Comparison of ENCODE assay signal across 8 cellular contexts in the genomic region with DNA sequence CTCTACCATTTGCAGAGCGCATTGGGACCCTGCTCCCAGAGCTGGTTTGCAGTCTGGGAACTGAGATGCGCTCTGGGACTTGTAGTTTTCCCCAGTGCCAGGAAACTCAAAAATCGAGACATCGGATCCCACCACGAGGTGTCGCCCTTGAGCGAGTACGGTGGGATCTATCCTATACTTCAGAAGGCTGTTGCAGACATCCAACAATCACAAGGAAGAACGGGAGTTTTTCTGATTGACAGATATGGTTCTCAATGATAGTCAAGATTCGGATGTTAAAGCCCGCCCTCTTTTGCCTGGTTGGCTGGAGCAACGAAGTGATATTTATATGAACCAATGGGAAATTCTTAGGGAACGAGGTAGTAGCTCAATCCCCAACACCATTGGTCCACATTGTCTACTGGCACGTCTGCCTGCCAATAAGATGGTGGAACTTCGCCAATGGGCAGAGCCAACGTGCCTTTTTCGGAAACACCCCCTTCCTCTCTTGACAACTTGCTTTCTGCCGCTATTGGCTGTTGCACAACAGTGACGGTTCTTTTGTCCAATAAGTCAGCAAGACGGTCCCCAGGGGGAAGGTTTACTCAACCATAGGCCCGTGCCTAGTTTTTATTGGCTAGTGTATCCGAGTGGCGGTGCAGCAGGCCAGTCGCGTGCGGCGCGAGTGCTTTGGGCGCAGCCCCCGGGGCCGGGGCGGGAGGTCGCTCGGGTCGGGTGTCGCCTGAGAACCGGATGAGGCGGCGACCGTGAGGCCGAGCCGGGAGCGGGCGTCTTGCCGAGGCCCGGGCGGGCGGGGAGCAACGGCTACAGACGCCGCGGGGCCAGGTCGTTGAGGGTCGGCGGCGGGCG. TPM values are rescaled to one million over a fixed set of nuclear protein-coding genes. Genes with fewer than 3 reads are reported as not detected.
DNase-seq lines count a peak whose midpoint lies in the region; ATAC-seq and TF ChIP-seq lines count a peak whose summit lies in the region.

DNM2 (plus strand) TSS at position 724 of the 849 bp plus-strand sequence. CDS start 164 bp downstream, outside the sequence.

- H3K4me2 ChIP-seq in OCI-LY1 (ENCODE audit: low read length) = peak within 1 kb of the TSS; percentile 98

- no peaks in the 10 kb centered on the region for H3K9me2 ChIP-seq in OCI-LY1 (ENCODE audit: low read depth, low read length)

- DNase-seq in D341Med (ENCODE audit: low spot score) = peak; percentile 98
- DNase-seq in activated CD8-positive, alpha-beta memory T cell treated with anti-CD3 and anti-CD28 coated beads, Interleukin-2, amount 50 U/mL, for 48 hours = peak; percentile 99
- peak; percentile 98 for DNase-seq in endothelial cell (ENCODE audit: low spot score)
- peak; percentile 100 for DNase-seq in midbrain (lab: John Stamatoyannopoulos, UW)
- DNase-seq in stimulated activated CD8-positive, alpha-beta memory T cell treated with anti-CD3 and anti-CD28 coated beads, Interleukin-2, amount 100 ng/mL, for 48 hours (ENCODE audit: low read depth in 2 of 2) = peak; percentile 93 to 97

- H3K9ac ChIP-seq in HUES64 (ENCODE audit: low read depth, low read length) = peak within 1 kb of the TSS; percentile 89
- peak within 1 kb of the TSS; percentile 90 for H3K9ac ChIP-seq in OCI-LY1 (ENCODE audit: low read length)

- H3K36me3 ChIP-seq in HUES64 (ENCODE audit: insufficient read depth, low read length) (peaks cover 19% of the 10 kb centered on the region), OCI-LY1 (ENCODE audit: insufficient read depth, low read length) (peaks cover 20% of the 10 kb centered on the region; the same call in 1 of the 2 replicates)

- H3K27me3 Mint-ChIP-seq in endothelial cell (ENCODE audit: unreplicated experiment) = peaks cover 7% of the 10 kb centered on the region

- H3K4me3 ChIP-seq in HUES64 (ENCODE audit: low read length) (peak within 1 kb of the TSS; percentile 90), OCI-LY1 (ENCODE audit: low read depth, low read length, poor library complexity, severe bottlenecking) (peak within 1 kb of the TSS; percentile 88)

- H3K4me1 ChIP-seq in HUES64 (ENCODE audit: insufficient read depth, low read length) (0 out of 2 replicates have a peak, but pooled peaks cover 7% of the 10 kb centered on the region), OCI-LY1 (ENCODE audit: insufficient read depth, low read length, severe bottlenecking) (peaks cover 26% of the 10 kb centered on the region)

- under 1% methylated on average over 57 of the region's 57 CpGs for WGBS in HUES64

- H3K27ac Mint-ChIP-seq in endothelial cell (ENCODE audit: unreplicated experiment) = peak within 1 kb of the TSS; percentile 93

- peaks cover 8% of the 10 kb centered on the region for H3K36me3 Mint-ChIP-seq in endothelial cell (ENCODE audit: low read depth, unreplicated experiment)

- peak; percentile 83 for ATAC-seq in GM21423 (IDR thresholded peaks at IDR 0.05; ENCODE audit: unreplicated experiment)

- H3K9me3 ChIP-seq in HUES64 (ENCODE audit: insufficient read depth, low read depth, low read length) (no peaks in the 10 kb centered on the region), OCI-LY1 (ENCODE audit: low read length) (no peaks in the 10 kb centered on the region)

- peaks cover 43% of the 10 kb centered on the region for H3K79me2 ChIP-seq in OCI-LY1 (ENCODE audit: insufficient read depth, low read length)

- peaks cover 8% of the 10 kb centered on the region for H3K4me1 Mint-ChIP-seq in endothelial cell (ENCODE audit: unreplicated experiment)

- TF ChIP-seq CTCF in OCI-LY1 (IDR thresholded peaks at IDR 0.05; ENCODE audit: low read length) = peak; percentile 78
- peak; percentile 82 for TF ChIP-seq CTCF in endothelial cell (IDR thresholded peaks at IDR 0.05; ENCODE audit: unreplicated experiment)

- H3K27me3 ChIP-seq in HUES64 (ENCODE audit: insufficient read depth, low read length) (no peaks in the 10 kb centered on the region), OCI-LY1 (ENCODE audit: insufficient read depth, low read length) (no peaks in the 10 kb centered on the region)

- H2AFZ ChIP-seq in OCI-LY1 (ENCODE audit: low read length) = peak within 1 kb of the TSS; percentile 36; the same call in 1 of the 2 replicates

- H3K9me3 Mint-ChIP-seq in endothelial cell (ENCODE audit: unreplicated experiment) = no peaks in the 10 kb centered on the region

- no peaks in the 10 kb centered on the region for H4K20me1 ChIP-seq in OCI-LY1 (ENCODE audit: insufficient read depth, low read length)

- peak within 1 kb of the TSS; percentile 87 for H3K27ac ChIP-seq in HUES64 (ENCODE audit: low read depth, low read length)
- H3K27ac ChIP-seq in OCI-LY1 (ENCODE audit: low read depth, low read length, poor library complexity, severe bottlenecking) = peak within 1 kb of the TSS; percentile 44

- H3K4me3 Mint-ChIP-seq in endothelial cell (ENCODE audit: unreplicated experiment) = peak within 1 kb of the TSS; percentile 99

- H3F3A ChIP-seq in OCI-LY1 (ENCODE audit: insufficient read depth, low read length) = no peaks in the 10 kb centered on the region

RNA-seq across cellular contexts. Expression of gene DNM2, which starts in this region (rescaled TPM):
- polyA plus RNA-seq in HUES64 (2013, experiment 1 of 2) = 70.7 TPM
- 67.0 TPM for polyA plus RNA-seq in HUES64 (2013, experiment 2 of 2)
- 184 TPM for total RNA-seq in endothelial cell (ENCODE audit: unreplicated experiment)

Comparison
In these comparisons a context has a peak if more than half of its experiments do, and no peak if none do; other contexts are left out.
1. Peak in every context shown above with its lines: DNase-seq, ATAC-seq, H3K4me3 ChIP-seq and H3K27ac ChIP-seq.